In the genomic region with DNA sequence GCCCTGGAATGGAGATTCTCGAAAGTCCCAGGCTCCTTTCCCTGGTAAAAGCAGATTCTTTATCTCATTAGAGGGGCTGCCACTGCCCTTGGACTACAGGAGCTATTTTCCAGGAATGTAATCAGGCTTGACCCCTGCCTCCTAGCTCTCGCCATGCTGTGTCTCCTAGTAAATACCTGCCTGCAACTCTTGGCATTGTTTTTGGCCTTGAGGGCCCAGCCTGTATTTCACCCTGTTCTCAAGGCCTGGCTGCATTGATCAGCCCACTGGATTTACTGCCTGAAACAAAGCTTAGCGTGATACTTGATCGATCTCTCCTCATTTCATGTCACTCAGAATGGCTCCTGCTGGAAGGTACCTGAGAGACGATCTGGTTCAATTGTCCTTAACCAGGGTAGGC, we compare ENCODE assay signal across 23 cellular contexts.
"Had no signal": no experiment of that assay in that cellular context is flagged by ENCODE, and none has a peak within 500 bp of the region (broad histone marks: within the 10 kb centered on the region; RNA-seq: fewer than 3 reads in every experiment).

No MANE protein-coding gene starts in this region.

- H3K4me1 ChIP-seq: parathyroid adenoma had no signal

- H3K4me3 Mint-ChIP-seq: effector memory CD8-positive, alpha-beta T cell; memory B cell; naive B cell; nephron had no signal

- H3K27ac Mint-ChIP-seq: effector memory CD8-positive, alpha-beta T cell; memory B cell; naive B cell had no signal

- ATAC-seq: effector memory CD8-positive, alpha-beta T cell; gastrocnemius medialis; left lobe of liver; lower lobe of right lung; psoas muscle; sciatic nerve had no signal

- H3K9me3 Mint-ChIP-seq: effector memory CD8-positive, alpha-beta T cell; memory B cell; naive B cell; nephron had no signal

- H3K27ac ChIP-seq: epithelial cell of prostate, esophagus muscularis mucosa, gastrocnemius medialis, lower lobe of right lung, parathyroid adenoma, psoas muscle, skin epidermis, thyroid gland, upper lobe of left lung, uterus had no signal

- H3K36me3 Mint-ChIP-seq: memory B cell, naive B cell had no signal

- H3K9me3 ChIP-seq: esophagus muscularis mucosa, gastrocnemius medialis, lower lobe of right lung, psoas muscle, stomach, thyroid gland, upper lobe of left lung, uterus had no signal

- H3K36me3 ChIP-seq: esophagus muscularis mucosa, gastrocnemius medialis, lower lobe of right lung, stomach, thyroid gland, upper lobe of left lung, uterus had no signal

- DNase-seq: effector memory CD8-positive, alpha-beta T cell; gastrocnemius medialis; islet precursor cell; lower lobe of right lung; midbrain; naive B cell; psoas muscle; retina; stimulated activated CD4-positive, alpha-beta T cell treated with anti-CD3 and anti-CD28 coated beads, Interleukin-12 subunit alpha, Interleukin-12 subunit beta, amount 100 ng/mL, for 4 hours; stimulated activated naive CD4-positive, alpha-beta T cell; stomach; substantia nigra; thyroid gland; upper lobe of left lung; uterus had no signal

- H3K4me1 Mint-ChIP-seq: memory B cell, naive B cell had no signal

- H3K4me3 ChIP-seq: esophagus muscularis mucosa, gastrocnemius medialis, lower lobe of right lung, psoas muscle, skin epidermis, stomach, thyroid gland, upper lobe of left lung, uterus had no signal

- H3K27me3 ChIP-seq: esophagus muscularis mucosa, gastrocnemius medialis, thyroid gland, upper lobe of left lung, uterus had no signal
